Comparison of ENCODE assay signal across 1 cellular context in the genomic region with DNA sequence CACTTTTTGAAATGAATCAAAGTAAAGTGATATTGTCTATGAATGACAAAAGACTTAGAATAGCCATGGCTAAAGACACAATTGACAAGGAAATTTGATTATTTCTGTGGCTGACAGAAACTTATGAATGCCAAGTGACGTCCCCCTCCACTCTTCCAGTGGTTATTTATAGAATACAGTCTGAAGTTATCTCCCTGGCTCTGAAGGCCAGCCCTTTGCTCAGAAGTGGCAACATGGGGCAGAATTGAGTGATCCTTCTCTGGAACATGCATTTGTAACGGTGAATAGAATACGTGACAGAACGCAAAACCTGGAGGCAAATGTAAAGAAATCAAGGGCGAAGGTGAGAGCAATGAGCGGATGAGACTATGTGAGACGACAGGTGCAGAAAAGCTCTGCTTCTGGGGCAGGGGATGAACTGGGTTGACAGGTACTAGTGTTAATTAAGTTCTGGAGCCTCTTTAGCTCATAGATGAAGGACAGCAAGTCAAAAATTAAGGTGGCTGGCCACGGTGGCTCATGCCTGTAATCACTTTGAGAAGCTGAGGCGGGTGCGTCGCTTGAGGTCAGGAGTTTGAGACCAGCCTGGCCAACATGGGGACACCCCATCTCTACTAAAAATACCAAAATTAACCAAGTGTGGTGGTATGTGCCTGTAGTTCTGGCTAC.
TF ChIP-seq lines count a peak whose summit lies in the region.

No MANE protein-coding gene starts in this region.

TF ChIP-seq in H1, 55 proteins besides CTCF, POLR2A, EP300 and RAD21:
- TF ChIP-seq FOSL1 (IDR thresholded peaks at IDR 0.05; ENCODE audit: insufficient read depth, low read depth, low read length): no peak
- TF ChIP-seq CEBPB (IDR thresholded peaks at IDR 0.05; ENCODE audit: low read depth, low read length): no peak
- no peak for TF ChIP-seq ZNF274 (IDR thresholded peaks at IDR 0.05; ENCODE audit: borderline replicate concordance, extremely low read depth, low read length)
- TF ChIP-seq JUN (IDR thresholded peaks at IDR 0.05; ENCODE audit: low read depth, low read length): no peak
- TF ChIP-seq SP1 (IDR thresholded peaks at IDR 0.05; ENCODE audit: low read depth, low read length): no peak
- no peak for TF ChIP-seq TCF12 (IDR thresholded peaks at IDR 0.05; ENCODE audit: low read depth, low read length)
- TF ChIP-seq HDAC6 (IDR thresholded peaks at IDR 0.05; ENCODE audit: low read depth, low read length): no peak
- no peak for TF ChIP-seq ASH2L (IDR thresholded peaks at IDR 0.05; ENCODE audit: low read length)
- no peak for TF ChIP-seq TAF1 (IDR thresholded peaks at IDR 0.05; ENCODE audit: low read depth, low read length)
- TF ChIP-seq TAF7 (optimal IDR thresholded peaks at IDR 0.05; ENCODE audit: borderline replicate concordance, low read depth, low read length): no peak
- TF ChIP-seq, protein P1, sequence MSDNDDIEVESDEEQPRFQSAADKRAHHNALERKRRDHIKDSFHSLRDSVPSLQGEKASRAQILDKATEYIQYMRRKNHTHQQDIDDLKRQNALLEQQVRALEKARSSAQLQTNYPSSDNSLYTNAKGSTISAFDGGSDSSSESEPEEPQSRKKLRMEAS (IDR thresholded peaks at IDR 0.05): no peak
- TF ChIP-seq GABPA (IDR thresholded peaks at IDR 0.05; ENCODE audit: borderline replicate concordance, insufficient read depth, low read length): no peak
- TF ChIP-seq JUND (IDR thresholded peaks at IDR 0.05; ENCODE audit: low read length): no peak
- TF ChIP-seq, protein P2, sequence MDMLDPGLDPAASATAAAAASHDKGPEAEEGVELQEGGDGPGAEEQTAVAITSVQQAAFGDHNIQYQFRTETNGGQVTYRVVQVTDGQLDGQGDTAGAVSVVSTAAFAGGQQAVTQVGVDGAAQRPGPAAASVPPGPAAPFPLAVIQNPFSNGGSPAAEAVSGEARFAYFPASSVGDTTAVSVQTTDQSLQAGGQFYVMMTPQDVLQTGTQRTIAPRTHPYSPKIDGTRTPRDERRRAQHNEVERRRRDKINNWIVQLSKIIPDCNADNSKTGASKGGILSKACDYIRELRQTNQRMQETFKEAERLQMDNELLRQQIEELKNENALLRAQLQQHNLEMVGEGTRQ (IDR thresholded peaks at IDR 0.05; ENCODE audit: low read length): no peak
- no peak for TF ChIP-seq SIN3A (conservative IDR thresholded peaks at IDR 0.05 in 1 of 2, IDR thresholded peaks at IDR 0.05 in 1 of 2; ENCODE audit: low read depth in 1 of 2, low read length in 2 of 2)
- TF ChIP-seq CREB1 (IDR thresholded peaks at IDR 0.05): no peak
- no peak for TF ChIP-seq RXRA (IDR thresholded peaks at IDR 0.05; ENCODE audit: insufficient read depth, low read depth, low read length)
- no peak for TF ChIP-seq RBBP5 (IDR thresholded peaks at IDR 0.05; ENCODE audit: borderline replicate concordance, low read depth, low read length)
